15 cellular contexts compared by ENCODE assay signal in genomic region chr14:104717646-104718045, GRCh38.
"Had no signal": no experiment of that assay in that cellular context is flagged by ENCODE, and none has a peak within 500 bp of the region (broad histone marks: within the 10 kb centered on the region; RNA-seq: fewer than 3 reads in every experiment).

No MANE protein-coding gene starts in this region.

- H3K4me1 ChIP-seq: breast epithelium had no signal

- H3K36me3 ChIP-seq: breast epithelium had no signal

- ATAC-seq: activated CD8-positive, alpha-beta T cell treated with anti-CD3 and anti-CD28 coated beads for 36 hours; mucosa of descending colon; psoas muscle had no signal

- H3K27ac Mint-ChIP-seq: activated CD8-positive, alpha-beta T cell treated with anti-CD3 and anti-CD28 coated beads for 36 hours; natural killer cell; stimulated activated naive CD8-positive, alpha-beta T cell treated with anti-CD3 and anti-CD28 coated beads, Interleukin-15, Interleukin-2, amounts not matched to agents 100 ng/mL and 50 ng/mL, for 24 hours had no signal

- H3K9me3 ChIP-seq: breast epithelium, mucosa of descending colon, psoas muscle had no signal

- H3K27ac ChIP-seq: breast epithelium, WERI-Rb-1 had no signal

- H3K4me3 ChIP-seq: breast epithelium, lung, mucosa of descending colon, psoas muscle had no signal

- DNase-seq: activated CD4-positive, alpha-beta T cell treated with anti-CD3 and anti-CD28 coated beads for 4 hours; activated CD8-positive, alpha-beta memory T cell treated with anti-CD3 and anti-CD28 coated beads, Interleukin-2, amount 50 U/mL, for 4 hours; activated CD8-positive, alpha-beta T cell treated with anti-CD3 and anti-CD28 coated beads for 36 hours; activated naive CD4-positive, alpha-beta T cell; aorta; kidney; mucosa of descending colon; natural killer cell; psoas muscle; stimulated activated CD4-positive, alpha-beta T cell treated with anti-CD3 and anti-CD28 coated beads, Interleukin-12 subunit alpha, Interleukin-12 subunit beta, amount 100 ng/mL, for 4 hours; T-helper 1 cell; WERI-Rb-1 had no signal

- H3K9me3 Mint-ChIP-seq: activated CD8-positive, alpha-beta T cell treated with anti-CD3 and anti-CD28 coated beads for 36 hours; natural killer cell; stimulated activated naive CD8-positive, alpha-beta T cell treated with anti-CD3 and anti-CD28 coated beads, Interleukin-15, Interleukin-2, amounts not matched to agents 100 ng/mL and 50 ng/mL, for 24 hours had no signal

- H3K27me3 Mint-ChIP-seq: activated CD8-positive, alpha-beta T cell treated with anti-CD3 and anti-CD28 coated beads for 36 hours; stimulated activated naive CD8-positive, alpha-beta T cell treated with anti-CD3 and anti-CD28 coated beads, Interleukin-15, Interleukin-2, amounts not matched to agents 100 ng/mL and 50 ng/mL, for 24 hours had no signal

- H3K4me3 Mint-ChIP-seq: activated CD8-positive, alpha-beta T cell treated with anti-CD3 and anti-CD28 coated beads for 36 hours; natural killer cell; stimulated activated naive CD8-positive, alpha-beta T cell treated with anti-CD3 and anti-CD28 coated beads, Interleukin-15, Interleukin-2, amounts not matched to agents 100 ng/mL and 50 ng/mL, for 24 hours had no signal

- H3K27me3 ChIP-seq: breast epithelium had no signal

- H3K36me3 Mint-ChIP-seq: natural killer cell had no signal
